Comparison of ENCODE assay signal across 8 cellular contexts in genomic region chr5:72355706-72356299, GRCh38. TPM values are rescaled to one million over a fixed set of nuclear protein-coding genes. Genes with fewer than 3 reads are reported as not detected.
A peak's percentile ranks its signal among the peaks of the same experiment; 100 is the strongest.
DNase-seq lines count a peak whose midpoint lies in the region; ATAC-seq and TF ChIP-seq lines count a peak whose summit lies in the region.

No MANE protein-coding gene starts in this region.

- H3K36me3 Mint-ChIP-seq in activated T-cell treated with anti-CD3 and anti-CD28 coated beads, Interleukin-2, amount 50 U/mL, for 4 hours (ENCODE audit: insufficient read depth), result peaks cover 33% of the 10 kb centered on the region
- H3K36me3 Mint-ChIP-seq in activated naive CD8-positive, alpha-beta T cell treated with anti-CD3 and anti-CD28 coated beads for 36 hours, result peaks cover 21% of the 10 kb centered on the region

- H3K27me3 ChIP-seq in AG04450 (ENCODE audit: control insufficient read depth, insufficient read depth, low read length), result no peaks in the 10 kb centered on the region

- POLR2A ChIA-PET in AG04450 (lab: Yijun Ruan, JAX), result no interaction called here
- POLR2A ChIA-PET in HEK293 (lab: Yijun Ruan, JAX), result no interaction called here

- no peak for ATAC-seq in activated T-cell treated with anti-CD3 and anti-CD28 coated beads, Interleukin-2, amount 50 U/mL, for 4 hours
- no peak for ATAC-seq in HG03039 (IDR thresholded peaks at IDR 0.05; ENCODE audit: unreplicated experiment)

- no peak overlapping the region for H3K27ac Mint-ChIP-seq in activated naive CD8-positive, alpha-beta T cell treated with anti-CD3 and anti-CD28 coated beads for 36 hours

- no peaks in the 10 kb centered on the region for H3K27me3 Mint-ChIP-seq in activated T-cell treated with anti-CD3 and anti-CD28 coated beads, Interleukin-2, amount 50 U/mL, for 4 hours (ENCODE audit: low read depth)
- H3K27me3 Mint-ChIP-seq in activated naive CD8-positive, alpha-beta T cell treated with anti-CD3 and anti-CD28 coated beads for 36 hours, result no peaks in the 10 kb centered on the region

- DNase-seq in AG04450 (ENCODE audit: low read depth, low spot score), result no peak
- DNase-seq in iPS-NIHi11 (ENCODE audit: low spot score), result peak; percentile 61
- DNase-seq in RPMI8226, result no peak
- DNase-seq in activated T-cell treated with anti-CD3 and anti-CD28 coated beads, Interleukin-2, amount 50 U/mL, for 4 hours, result no peak
- no peak for DNase-seq in activated naive CD8-positive, alpha-beta T cell treated with anti-CD3 and anti-CD28 coated beads for 36 hours

- H3K27ac ChIP-seq in AG04450 (ENCODE audit: low read depth, low read length), result no peak overlapping the region
- no peak overlapping the region for H3K27ac ChIP-seq in HEK293 (ENCODE audit: extremely low read depth, low read depth, low read length)
- peak overlapping the region; percentile 42 for H3K27ac ChIP-seq in angular gyrus (ENCODE audit: low read depth, low read length)

- H3K4me1 Mint-ChIP-seq in activated T-cell treated with anti-CD3 and anti-CD28 coated beads, Interleukin-2, amount 50 U/mL, for 4 hours (ENCODE audit: low read depth), result no peaks in the 10 kb centered on the region
- H3K4me1 Mint-ChIP-seq in activated naive CD8-positive, alpha-beta T cell treated with anti-CD3 and anti-CD28 coated beads for 36 hours, result no peaks in the 10 kb centered on the region

- H3K36me3 ChIP-seq in HEK293 (ENCODE audit: control insufficient read depth in 2 of 2, insufficient read depth in 1 of 2, low read length in 2 of 2), result peaks cover 4 to 26% of the 10 kb centered on the region in 2 experiments; a peak in 2 of 3 replicates

- H3K4me3 Mint-ChIP-seq in activated T-cell treated with anti-CD3 and anti-CD28 coated beads, Interleukin-2, amount 50 U/mL, for 4 hours, result no peak overlapping the region
- no peak overlapping the region for H3K4me3 Mint-ChIP-seq in activated naive CD8-positive, alpha-beta T cell treated with anti-CD3 and anti-CD28 coated beads for 36 hours

- peak; percentile 32; the same call in 1 of the 2 replicates for TF ChIP-seq CTCF in AG04450 (IDR thresholded peaks at IDR 0.05; ENCODE audit: low read depth, low read length)
- TF ChIP-seq CTCF in HEK293 (tag by site-specific recombination; IDR thresholded peaks at IDR 0.05), result 0 out of 2 replicates have a peak, but pooled peaks have one; percentile 33

- H3K9me3 ChIP-seq in AG04450 (ENCODE audit: control insufficient read depth, insufficient read depth, low read length) (no peaks in the 10 kb centered on the region), HEK293 (ENCODE audit: control insufficient read depth, insufficient read depth, low read depth, low read length) (no peaks in the 10 kb centered on the region)

- H3K4me3 ChIP-seq in AG04450 (ENCODE audit: low read depth, low read length) (no peak overlapping the region), HEK293 (ENCODE audit: low read depth, low read length) (no peak overlapping the region)

- H3K4me1 ChIP-seq in HEK293 (ENCODE audit: control insufficient read depth, insufficient read depth, low read length), result peaks cover 9% of the 10 kb centered on the region

- CTCF ChIA-PET in AG04450 (lab: Charles Lee), result interaction anchor here (0.6 to 2.4 kb wide), 10 partner anchors 10 to 572 kb away, joined by 3 to 12 read pairs (median 3); no protein-coding TSS in a partner anchor
- CTCF ChIA-PET in HEK293 (lab: Yijun Ruan, JAX), result interaction anchor here (0.5 to 1.5 kb wide), 13 partner anchors 11 to 255 kb away, joined by 3 to 9 read pairs (median 4); no protein-coding TSS in a partner anchor

- no peaks in the 10 kb centered on the region for H3K9me3 Mint-ChIP-seq in activated T-cell treated with anti-CD3 and anti-CD28 coated beads, Interleukin-2, amount 50 U/mL, for 4 hours
- H3K9me3 Mint-ChIP-seq in activated naive CD8-positive, alpha-beta T cell treated with anti-CD3 and anti-CD28 coated beads for 36 hours, result no peaks in the 10 kb centered on the region

TF ChIP-seq in HEK293, 187 proteins besides CTCF, POLR2A, EP300 and RAD21:
- TF ChIP-seq, protein P1, sequence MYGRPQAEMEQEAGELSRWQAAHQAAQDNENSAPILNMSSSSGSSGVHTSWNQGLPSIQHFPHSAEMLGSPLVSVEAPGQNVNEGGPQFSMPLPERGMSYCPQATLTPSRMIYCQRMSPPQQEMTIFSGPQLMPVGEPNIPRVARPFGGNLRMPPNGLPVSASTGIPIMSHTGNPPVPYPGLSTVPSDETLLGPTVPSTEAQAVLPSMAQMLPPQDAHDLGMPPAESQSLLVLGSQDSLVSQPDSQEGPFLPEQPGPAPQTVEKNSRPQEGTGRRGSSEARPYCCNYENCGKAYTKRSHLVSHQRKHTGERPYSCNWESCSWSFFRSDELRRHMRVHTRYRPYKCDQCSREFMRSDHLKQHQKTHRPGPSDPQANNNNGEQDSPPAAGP (tag by site-specific recombination; IDR thresholded peaks at IDR 0.05), result no peak
- peak; percentile 40; the same call in 1 of the 2 replicates for TF ChIP-seq ZNF654 (tag by site-specific recombination; IDR thresholded peaks at IDR 0.05; ENCODE audit: low read depth)
- TF ChIP-seq ZNF776 (tag by site-specific recombination; IDR thresholded peaks at IDR 0.05; ENCODE audit: borderline replicate concordance), result no peak
- no peak for TF ChIP-seq ZIC2 (tag by site-specific recombination; IDR thresholded peaks at IDR 0.05)
- TF ChIP-seq ZNF335 (tag by site-specific recombination; conservative IDR thresholded peaks at IDR 0.05), result no peak
- TF ChIP-seq ZFP69B (tag by site-specific recombination; IDR thresholded peaks at IDR 0.05), result no peak

RNA-seq across cellular contexts. Expression of gene PTCD2, which starts 35.6 kb away (rescaled TPM):
- 9.8 and 13.9 TPM in 2 replicates for polyA plus RNA-seq in AG04450 (2011; rRNA removed)
- polyA minus RNA-seq in AG04450 (2011; rRNA and poly(A)+ RNA removed), result 9.8 and 11.5 TPM in 2 replicates
- total RNA-seq in activated T-cell treated with anti-CD3 and anti-CD28 coated beads, Interleukin-2, amount 50 U/mL, for 4 hours, result 10 to 100 TPM; 11.6 to 14.1 (median 13.3) TPM
- total RNA-seq in activated naive CD8-positive, alpha-beta T cell treated with anti-CD3 and anti-CD28 coated beads for 36 hours, result 10 to 100 TPM; 14.4 to 14.9 TPM

RNA-seq across cellular contexts. Expression of gene MRPS27, which starts 35.8 kb away (rescaled TPM):
- 87.5 and 98.3 TPM in 2 replicates for polyA plus RNA-seq in AG04450 (2011; rRNA removed)
- polyA minus RNA-seq in AG04450 (2011; rRNA and poly(A)+ RNA removed), result 91.9 and 105 TPM in 2 replicates
- 100 to 1,000 TPM in 1 of 3 donors, 10 to 100 TPM in 2; 83.4 to 107 (median 88.1) TPM for total RNA-seq in activated T-cell treated with anti-CD3 and anti-CD28 coated beads, Interleukin-2, amount 50 U/mL, for 4 hours
- total RNA-seq in activated naive CD8-positive, alpha-beta T cell treated with anti-CD3 and anti-CD28 coated beads for 36 hours, result 100 to 1,000 TPM; 102 TPM
